Comparison of ENCODE assay signal across 25 cellular contexts in the genomic region with DNA sequence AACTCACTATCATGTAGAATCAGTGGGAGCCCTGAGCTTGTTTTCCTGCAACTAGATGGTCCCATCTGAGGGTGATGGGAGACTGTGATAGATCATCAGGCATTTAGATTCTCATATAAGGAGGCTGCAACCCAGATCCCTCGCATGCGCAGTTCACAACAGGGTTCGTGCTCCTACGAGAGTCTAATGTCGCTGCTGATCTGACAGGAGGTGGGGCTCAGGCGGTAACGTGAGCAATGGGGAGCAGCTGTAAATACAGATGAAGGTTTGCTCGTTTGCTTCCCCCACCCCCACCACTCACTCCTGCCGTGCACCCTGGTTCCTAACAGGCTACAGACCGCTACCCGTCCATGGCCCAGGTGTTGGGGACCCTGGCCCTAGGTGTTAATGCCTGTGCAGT.
A peak's percentile ranks its signal among the peaks of the same experiment; 100 is the strongest.
DNase-seq lines count a peak whose midpoint lies in the region; ATAC-seq, FAIRE-seq and TF ChIP-seq lines count a peak whose summit lies in the region.
"Had no signal": no experiment of that assay in that cellular context is flagged by ENCODE, and none has a peak within 500 bp of the region (broad histone marks: within the 10 kb centered on the region; RNA-seq: fewer than 3 reads in every experiment).

No MANE protein-coding gene starts in this region.

- no peak overlapping the region for H2AFZ ChIP-seq in mammary epithelial cell (ENCODE audit: low read depth, low read length)

- H3K4me1 ChIP-seq in mammary epithelial cell (ENCODE audit: insufficient read depth, low read length) (no peaks in the 10 kb centered on the region), small intestine (ENCODE audit: control insufficient read depth in 2 of 2, insufficient read depth in 1 of 2, low read depth in 1 of 2, low read length in 1 of 2) (no peaks in the 10 kb centered on the region)

- H3K4me1 Mint-ChIP-seq in MCF 10A (ENCODE audit: insufficient read depth, unreplicated experiment) (no peaks in the 10 kb centered on the region), T-helper 17 cell (peaks cover 9% of the 10 kb centered on the region)
- H3K4me1 Mint-ChIP-seq in naive thymus-derived CD8-positive, alpha-beta T cell: peaks cover 8 to 14% (median 8%) of the 10 kb centered on the region in 4 donors

- DNase-seq in MCF 10A (ENCODE audit: unreplicated experiment) (no peak), mammary epithelial cell (no peak), T-helper 17 cell (no peak), substantia nigra (lab: John Stamatoyannopoulos, UW) (no peak), left ventricle myocardium superior (no peak), small intestine (no peak)
- DNase-seq in naive thymus-derived CD8-positive, alpha-beta T cell: no peak
- no peak for DNase-seq in activated effector memory CD4-positive, alpha-beta T cell treated with anti-CD3 and anti-CD28 coated beads, Interleukin-2, amount 50 U/mL, for 16 hours
- DNase-seq: activated CD4-positive, alpha-beta T cell treated with anti-CD3 and anti-CD28 coated beads, Interleukin-2, amount 50 U/mL, for 4 hours; activated effector memory CD4-positive, alpha-beta T cell treated with Interleukin-2 at 50 U/mL for 16 hours; effector CD8-positive, alpha-beta T cell; glutamatergic neuron; GOT3; lower lobe of right lung; NCI-H1694; NCI-H510A treated with DMSO at 0.1 percent for 48 hours; SIG-M5; stimulated activated CD4-positive, alpha-beta T cell treated with anti-CD3 and anti-CD28 coated beads, Interleukin-4, amount 100 ng/mL, for 4 hours; stimulated activated naive B cell treated with anti-CD40 and anti-IgM and Interleukin-4, amounts not matched to agents 10 μg/mL and 1 μg/mL and 100 μg/mL, for 72 hours had no signal

- no peaks in the 10 kb centered on the region for H4K20me1 ChIP-seq in mammary epithelial cell (ENCODE audit: insufficient read depth, low read length)
- H4K20me1 ChIP-seq: BLaER1 treated with 17β-estradiol and CSF1 and Interleukin-3, amounts not matched to agents 10 nM and 100 nM had no signal

- CTCF ChIA-PET in MCF 10A (lab: Yijun Ruan, JAX): interaction anchor here (0.7 to 1.1 kb wide), 4 partner anchors 13 to 114 kb away, joined by 3 to 4 read pairs (median 3); no protein-coding TSS in a partner anchor
- CTCF ChIA-PET in mammary epithelial cell (lab: Charles Lee; ENCODE audit: low non-redundant PET): no interaction called here

- dilution Hi-C loops in mammary epithelial cell (cut with HindIII; ENCODE audit: low sequenced_read_pairs): no loop called here

- H3K4me3 ChIP-seq in mammary epithelial cell (replicated peaks in 1 of 3; ENCODE audit: insufficient read depth in 1 of 3, low read depth in 2 of 3, low read length in 3 of 3): no peak overlapping the region
- no peak overlapping the region for H3K4me3 ChIP-seq in small intestine (ENCODE audit: low read depth in 1 of 2, low read length in 2 of 2)
- H3K4me3 ChIP-seq: BLaER1 treated with 17β-estradiol and CSF1 and Interleukin-3, amounts not matched to agents 10 nM and 100 nM; lower lobe of right lung; thoracic aorta had no signal

- no TSS peak for BruUV-seq in MCF 10A (replicated peaks; lab: Mats Ljungman, UMichigan)
- BruUV-seq in mammary epithelial cell (replicated peaks; lab: Mats Ljungman, UMichigan): no TSS peak

- peaks cover 68% of the 10 kb centered on the region for H3K27me3 Mint-ChIP-seq in MCF 10A (ENCODE audit: insufficient read depth, unreplicated experiment)
- H3K27me3 Mint-ChIP-seq in T-helper 17 cell: no peaks in the 10 kb centered on the region
- H3K27me3 Mint-ChIP-seq in naive thymus-derived CD8-positive, alpha-beta T cell: no peaks in the 10 kb centered on the region
- H3K27me3 Mint-ChIP-seq: stimulated activated naive B cell treated with anti-CD40 and anti-IgM and Interleukin-4, amounts not matched to agents 10 μg/mL and 1 μg/mL and 100 μg/mL, for 72 hours had no signal

- no peak overlapping the region for H3K9ac ChIP-seq in mammary epithelial cell (ENCODE audit: insufficient read depth, low read length)
- H3K9ac ChIP-seq: BLaER1 treated with 17β-estradiol and CSF1 and Interleukin-3, amounts not matched to agents 10 nM and 100 nM had no signal

- in situ Hi-C loops in mammary epithelial cell (cut with MboI; ENCODE audit: low sequenced_read_pairs in 2 of 2): no loop called here

- no peak overlapping the region for H3K4me2 ChIP-seq in mammary epithelial cell (ENCODE audit: insufficient read depth, low read depth, low read length)

- POLR2A ChIA-PET in MCF 10A (lab: Yijun Ruan, JAX): interaction anchor here (0.7 kb wide), 1 partner anchor 501 kb away, joined by 6 read pairs; no protein-coding TSS in a partner anchor
- POLR2A ChIA-PET in naive thymus-derived CD8-positive, alpha-beta T cell (lab: Charles Lee): interaction anchor here (0.6 to 1.5 kb wide), 3 partner anchors 12 to 109 kb away, joined by 3 to 5 read pairs (median 3); no protein-coding TSS in a partner anchor

- no peaks in the 10 kb centered on the region for H3K36me3 Mint-ChIP-seq in MCF 10A (ENCODE audit: insufficient read depth, unreplicated experiment)
- H3K36me3 Mint-ChIP-seq in T-helper 17 cell (ENCODE audit: low read depth): peaks cover 5% of the 10 kb centered on the region
- H3K36me3 Mint-ChIP-seq in naive thymus-derived CD8-positive, alpha-beta T cell: peaks cover 0 to 88% (median 18%) of the 10 kb centered on the region in 3 donors
- H3K36me3 Mint-ChIP-seq: stimulated activated naive B cell treated with anti-CD40 and anti-IgM and Interleukin-4, amounts not matched to agents 10 μg/mL and 1 μg/mL and 100 μg/mL, for 72 hours; WTC11 had no signal

- 95% methylated on average over 11 of the region's 11 CpGs for whole genome bisulfite sequencing in mammary epithelial cell (ENCODE audit: low coverage, missing lambda C conversion rate)
- WGBS in small intestine, 3 donors: 73 to 88% (median 84%) methylated on average over 11 of the region's 11 CpGs

- no peak for TF ChIP-seq CTCF in MCF 10A (IDR thresholded peaks at IDR 0.05; ENCODE audit: unreplicated experiment)
- no peak for TF ChIP-seq CTCF in mammary epithelial cell (conservative IDR thresholded peaks at IDR 0.05 in 1 of 2, IDR thresholded peaks at IDR 0.05 in 1 of 2; ENCODE audit: extremely low read depth in 1 of 2, insufficient read depth in 1 of 2, low read depth in 1 of 2, low read length in 2 of 2)

- H3K27ac ChIP-seq in mammary epithelial cell (ENCODE audit: insufficient read depth, low read depth, low read length) (no peak overlapping the region), substantia nigra (ENCODE audit: low read depth, low read length, poor library complexity, severe bottlenecking) (peak overlapping the region; percentile 30), small intestine (ENCODE audit: low read depth in 1 of 2, low read length in 1 of 2) (no peak overlapping the region)
- H3K27ac ChIP-seq: thoracic aorta had no signal

- H3K4me3 Mint-ChIP-seq in MCF 10A (ENCODE audit: unreplicated experiment): no peak overlapping the region
- no peak overlapping the region for H3K4me3 Mint-ChIP-seq in T-helper 17 cell
- H3K4me3 Mint-ChIP-seq in naive thymus-derived CD8-positive, alpha-beta T cell: no peak overlapping the region
- H3K4me3 Mint-ChIP-seq: stimulated activated naive B cell treated with anti-CD40 and anti-IgM and Interleukin-4, amounts not matched to agents 10 μg/mL and 1 μg/mL and 100 μg/mL, for 72 hours; WTC11 had no signal

- no peaks in the 10 kb centered on the region for H3K9me3 ChIP-seq in mammary epithelial cell (replicated peaks; ENCODE audit: insufficient read depth, low read length)
- no peaks in the 10 kb centered on the region for H3K9me3 ChIP-seq in T-helper 17 cell (ENCODE audit: control insufficient read depth, low read length, poor library complexity, severe bottlenecking)
- H3K9me3 ChIP-seq in small intestine (ENCODE audit: control insufficient read depth, low read depth): no peaks in the 10 kb centered on the region
- H3K9me3 ChIP-seq: BLaER1 treated with 17β-estradiol and CSF1 and Interleukin-3, amounts not matched to agents 10 nM and 100 nM; lower lobe of right lung; thoracic aorta had no signal

- H3K27me3 ChIP-seq in mammary epithelial cell (ENCODE audit: insufficient read depth, low read length) (no peaks in the 10 kb centered on the region), small intestine (ENCODE audit: control insufficient read depth in 2 of 2, insufficient read depth in 2 of 2, low read length in 2 of 2) (no peaks in the 10 kb centered on the region)
- H3K27me3 ChIP-seq: BLaER1 treated with 17β-estradiol and CSF1 and Interleukin-3, amounts not matched to agents 10 nM and 100 nM had no signal

- H3K27ac Mint-ChIP-seq in MCF 10A (ENCODE audit: low read depth, unreplicated experiment) (peak overlapping the region; percentile 46), T-helper 17 cell (peak overlapping the region; percentile 63)
- peak overlapping the region in 8 of 10 donors; percentile 16 to 92 (median 82) for H3K27ac Mint-ChIP-seq in naive thymus-derived CD8-positive, alpha-beta T cell
- H3K27ac Mint-ChIP-seq: stimulated activated naive B cell treated with anti-CD40 and anti-IgM and Interleukin-4, amounts not matched to agents 10 μg/mL and 1 μg/mL and 100 μg/mL, for 72 hours; WTC11 had no signal

- H3K36me3 ChIP-seq in mammary epithelial cell (ENCODE audit: insufficient read depth, low read length) (no peaks in the 10 kb centered on the region), small intestine (ENCODE audit: control insufficient read depth in 2 of 2, insufficient read depth in 2 of 2, low read length in 2 of 2) (peaks cover 0 to under 1% of the 10 kb centered on the region in 2 donors)
- H3K36me3 ChIP-seq: thoracic aorta had no signal

- intact Hi-C loops in MCF 10A (cut with micrococcal nuclease): loop anchor here (10.0 kb wide), 1 partner anchor 54 kb away; no protein-coding TSS in a partner anchor
- intact Hi-C loops in mammary epithelial cell (cut with micrococcal nuclease): no loop called here
- intact Hi-C loops in left ventricle myocardium superior (cut with micrococcal nuclease): no loop called here

- no peak for ATAC-seq in T-helper 17 cell
- ATAC-seq in naive thymus-derived CD8-positive, alpha-beta T cell: no peak
- no peak for ATAC-seq in left ventricle myocardium superior
- ATAC-seq: Panc1; stimulated activated naive B cell treated with anti-CD40 and anti-IgM and Interleukin-4, amounts not matched to agents 10 μg/mL and 1 μg/mL and 100 μg/mL, for 72 hours; WTC11 had no signal

- no peaks in the 10 kb centered on the region for H3K79me2 ChIP-seq in mammary epithelial cell (ENCODE audit: insufficient read depth, low read length)

- FAIRE-seq in small intestine (lab: Jason Lieb, UNC): no peak
- FAIRE-seq: GM12892, urothelium cell line had no signal

- peaks cover 7% of the 10 kb centered on the region for H3K9me3 Mint-ChIP-seq in MCF 10A (ENCODE audit: unreplicated experiment)
- no peaks in the 10 kb centered on the region for H3K9me3 Mint-ChIP-seq in naive thymus-derived CD8-positive, alpha-beta T cell
- H3K9me3 Mint-ChIP-seq: stimulated activated naive B cell treated with anti-CD40 and anti-IgM and Interleukin-4, amounts not matched to agents 10 μg/mL and 1 μg/mL and 100 μg/mL, for 72 hours; WTC11 had no signal
